ENCODE assay signal across 8 cellular contexts in the genomic region with DNA sequence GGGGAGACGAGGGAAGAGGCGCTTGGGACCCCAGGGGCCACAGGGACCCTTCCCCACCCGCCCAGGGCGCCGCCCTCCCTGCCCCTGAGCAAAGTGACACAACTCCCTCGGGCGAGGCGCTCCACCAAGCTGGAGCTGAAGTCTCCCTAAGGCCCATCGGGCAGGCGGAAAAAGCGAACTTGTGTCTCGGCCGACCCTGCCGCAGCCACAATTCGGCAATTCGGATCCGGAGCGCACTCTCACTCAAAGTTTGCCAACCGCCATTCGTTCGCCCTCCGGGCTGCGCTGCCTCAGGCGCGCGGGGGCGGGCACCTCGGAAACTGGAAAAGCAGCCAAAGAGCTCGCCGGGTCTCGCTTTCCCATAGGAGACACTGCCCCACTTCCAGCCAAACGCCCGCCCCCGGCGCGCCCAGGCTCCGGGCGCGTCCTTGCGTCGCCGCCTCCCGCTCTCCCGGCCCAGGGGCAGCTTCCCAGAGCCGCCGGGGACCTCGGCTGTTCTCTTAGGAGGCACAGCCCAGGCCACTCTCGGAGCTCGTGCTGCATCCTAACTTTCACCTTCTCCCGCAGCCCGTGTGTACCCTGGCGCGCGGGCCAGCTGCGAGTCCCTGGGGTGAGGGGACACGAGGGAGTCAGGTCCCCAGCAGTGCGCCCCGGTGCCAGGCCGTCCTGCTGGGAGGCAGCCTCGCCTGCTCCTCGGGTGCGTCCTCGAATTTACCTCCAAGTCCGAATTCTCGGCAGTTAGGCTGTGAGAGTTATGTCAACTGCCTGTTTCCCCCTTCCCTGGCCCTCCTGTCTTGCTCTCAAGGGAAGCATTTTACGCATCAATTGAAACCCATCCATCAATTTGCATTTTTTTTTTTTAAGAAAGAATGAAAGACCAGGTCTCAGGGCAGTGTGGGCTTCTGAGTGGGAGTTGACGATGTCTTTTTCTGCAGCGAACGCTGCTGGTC. TPM values are rescaled to one million over a fixed set of nuclear protein-coding genes. Genes with fewer than 3 reads are reported as not detected.
DNase-seq lines count a peak whose midpoint lies in the region; ATAC-seq and TF ChIP-seq lines count a peak whose summit lies in the region.

No MANE protein-coding gene starts in this region.

- peaks cover 85% of the 10 kb centered on the region for H3K27me3 ChIP-seq in HUES6 (ENCODE audit: control insufficient read depth, insufficient read depth, low read length)

- H3K36me3 ChIP-seq in ES-I3 (ENCODE audit: insufficient read depth, low read length) (no peaks in the 10 kb centered on the region), HUES6 (ENCODE audit: control insufficient read depth, insufficient read depth, low read length) (no peaks in the 10 kb centered on the region), SK-N-MC (ENCODE audit: insufficient read depth, low read length) (no peaks in the 10 kb centered on the region)

- TF ChIP-seq CTCF in coronary artery (IDR thresholded peaks at IDR 0.05): no peak

- H3K27ac ChIP-seq in HUES6 (ENCODE audit: low read depth, low read length) (no peak overlapping the region), SK-N-MC (no peak overlapping the region), coronary artery (peak overlapping the region; percentile 80 to 82)

- H3K9ac ChIP-seq in ES-I3 (ENCODE audit: low read depth, low read length): peak overlapping the region; percentile 62
- H3K9ac ChIP-seq in HUES6 (ENCODE audit: low read length): peak overlapping the region; percentile 52
- H3K9ac ChIP-seq in SK-N-MC (ENCODE audit: insufficient read length): peak overlapping the region; percentile 78

- H3K4me3 ChIP-seq in HUES6 (ENCODE audit: low read depth, low read length): peak overlapping the region; percentile 87
- H3K4me3 ChIP-seq in SK-N-MC: peak overlapping the region; percentile 91
- peak overlapping the region; percentile 86 for H3K4me3 ChIP-seq in coronary artery

- H3K4me1 ChIP-seq in ES-I3 (ENCODE audit: insufficient read depth, low read length) (0 out of 2 replicates have a peak, but pooled peaks cover 3% of the 10 kb centered on the region), HUES6 (ENCODE audit: control insufficient read depth, insufficient read depth, low read length) (peaks cover 36% of the 10 kb centered on the region)

- ATAC-seq in left lobe of liver (peak; percentile 62), HG03097 (IDR thresholded peaks at IDR 0.05; ENCODE audit: low FRiP score, unreplicated experiment) (no peak)

- DNase-seq in SK-N-MC (ENCODE audit: low read depth, low spot score) (no peak), coronary artery (ENCODE audit: low spot score) (peak; percentile 87), left lobe of liver (ENCODE audit: low spot score) (peak; percentile 69), SHP77 treated with DMSO at 0.1 percent for 48 hours (lab: John Stamatoyannopoulos, UW) (no peak)
- peak; percentile 1 for DNase-seq in stimulated activated naive CD4-positive, alpha-beta T cell treated with Interleukin-2 at 50 U/mL for 16 hours (lab: John Stamatoyannopoulos, UW)

- H3K9me3 ChIP-seq in ES-I3 (ENCODE audit: control insufficient read depth, insufficient read depth, low read length) (no peaks in the 10 kb centered on the region), HUES6 (ENCODE audit: control insufficient read depth, insufficient read depth, low read depth, low read length) (no peaks in the 10 kb centered on the region), SK-N-MC (ENCODE audit: low read depth, low read length) (no peaks in the 10 kb centered on the region)

RNA-seq across cellular contexts. Expression of a gene that starts 1.4 kb away (rescaled TPM):
- total RNA-seq in left lobe of liver: 5.0 TPM

Comparison
In these comparisons a context has a peak if more than half of its experiments do, and no peak if none do; other contexts are left out.
1. H3K27ac ChIP-seq: peak in coronary artery (2 of 2); none in HUES6 (single experiment) and SK-N-MC (single experiment).
2. DNase-seq: peak in coronary artery (single experiment), left lobe of liver (single experiment) and stimulated activated naive CD4-positive, alpha-beta T cell treated with Interleukin-2 at 50 U/mL for 16 hours (single experiment); none in SK-N-MC (single experiment) and SHP77 treated with DMSO at 0.1 percent for 48 hours (single experiment).
3. Peak in every context shown above with its lines, with median percentiles within 50 percentile points of each other: H3K9ac ChIP-seq and H3K4me3 ChIP-seq.